Comparison of ENCODE assay signal across 16 cellular contexts in genomic region chr5:53360811-53361210, GRCh38.
A peak's percentile ranks its signal among the peaks of the same experiment; 100 is the strongest.
DNase-seq lines count a peak whose midpoint lies in the region; ATAC-seq and TF ChIP-seq lines count a peak whose summit lies in the region.
"Had no signal": no experiment of that assay in that cellular context is flagged by ENCODE, and none has a peak within 500 bp of the region (broad histone marks: within the 10 kb centered on the region; RNA-seq: fewer than 3 reads in every experiment).

No MANE protein-coding gene starts in this region.

- in situ Hi-C loops in astrocyte of the cerebellum (cut with HindIII; ENCODE audit: low sequenced_read_pairs) = no loop called here

- no peaks in the 10 kb centered on the region for H3K36me3 Mint-ChIP-seq in CD4-positive, alpha-beta T cell (ENCODE audit: low read depth)

- H3K27ac Mint-ChIP-seq in CD4-positive, alpha-beta T cell = no peak overlapping the region

- DNase-seq in AG04449 (ENCODE audit: low read depth, low spot score) = peak; percentile 51
- peak; percentile 54 for DNase-seq in HPDE6-E6E7 (ENCODE audit: extremely low spot score)
- DNase-seq in astrocyte of the cerebellum (ENCODE audit: low read depth) = peak; percentile 36
- DNase-seq in foreskin melanocyte = peak; percentile 83
- no peak for DNase-seq in NCI-H1930 (lab: John Stamatoyannopoulos, UW)
- DNase-seq in NCI-H1092 (lab: John Stamatoyannopoulos, UW) = no peak
- no peak for DNase-seq in CD4-positive, alpha-beta T cell
- DNase-seq: caudate nucleus, left cardiac atrium, NCI-H526 treated with DMSO at 0.1 percent for 48 hours, upper lobe of left lung had no signal

- H3K9me3 ChIP-seq in CD4-positive, alpha-beta T cell (ENCODE audit: control insufficient read depth, low read length) = no peaks in the 10 kb centered on the region
- H3K9me3 ChIP-seq: BLaER1 treated with 17β-estradiol and CSF1 and Interleukin-3, amounts not matched to agents 10 nM and 100 nM; esophagus muscularis mucosa; neutrophil; upper lobe of left lung had no signal

- intact Hi-C loops in CD4-positive, alpha-beta T cell (cut with DNase I, micrococcal nuclease) = no loop called here

- CTCF ChIA-PET in AG04449 (lab: Yijun Ruan, JAX) = no interaction called here
- CTCF ChIA-PET in CD4-positive, alpha-beta T cell (lab: Charles Lee) = no interaction called here

- no peak for ATAC-seq in HG03432 (IDR thresholded peaks at IDR 0.05; ENCODE audit: unreplicated experiment)
- ATAC-seq in CD4-positive, alpha-beta T cell (ENCODE audit: poor library complexity) = no peak

- no peaks in the 10 kb centered on the region for H3K4me1 Mint-ChIP-seq in CD4-positive, alpha-beta T cell (ENCODE audit: low read depth)

- H3K27me3 Mint-ChIP-seq in CD4-positive, alpha-beta T cell = peaks cover 13% of the 10 kb centered on the region

- no peaks in the 10 kb centered on the region for H3K9me3 Mint-ChIP-seq in CD4-positive, alpha-beta T cell

- TF ChIP-seq CTCF in AG04449 (IDR thresholded peaks at IDR 0.05; ENCODE audit: insufficient read depth, low read length, missing control alignments) (no peak), astrocyte of the cerebellum (IDR thresholded peaks at IDR 0.05; ENCODE audit: low read depth, low read length, missing control alignments) (no peak)
- no peak for TF ChIP-seq CTCF in CD4-positive, alpha-beta T cell (IDR thresholded peaks at IDR 0.05)

- H3K4me3 Mint-ChIP-seq in CD4-positive, alpha-beta T cell = no peak overlapping the region

- no peak overlapping the region for H3K4me3 ChIP-seq in AG04449 (ENCODE audit: low read depth, low read length)
- no peak overlapping the region for H3K4me3 ChIP-seq in astrocyte of the cerebellum (ENCODE audit: low read depth, low read length)
- H3K4me3 ChIP-seq: BLaER1 treated with 17β-estradiol and CSF1 and Interleukin-3, amounts not matched to agents 10 nM and 100 nM; esophagus muscularis mucosa; upper lobe of left lung had no signal

- POLR2A ChIA-PET in AG04449 (lab: Yijun Ruan, JAX) = no interaction called here
- POLR2A ChIA-PET in CD4-positive, alpha-beta T cell (lab: Charles Lee) = no interaction called here

- H3K27ac ChIP-seq in CD4-positive, alpha-beta T cell (ENCODE audit: low read depth, low read length) = no peak overlapping the region
- H3K27ac ChIP-seq: BLaER1 treated with 17β-estradiol and CSF1 and Interleukin-3, amounts not matched to agents 10 nM and 100 nM; HL-60; neutrophil; upper lobe of left lung had no signal

- H3K27me3 ChIP-seq in CD4-positive, alpha-beta T cell (ENCODE audit: control insufficient read depth, insufficient read depth, low read length) = no peaks in the 10 kb centered on the region
- H3K27me3 ChIP-seq: BLaER1 treated with 17β-estradiol and CSF1 and Interleukin-3, amounts not matched to agents 10 nM and 100 nM; esophagus muscularis mucosa; neutrophil; upper lobe of left lung had no signal

Comparison
In these comparisons a context has a peak if more than half of its experiments do, and no peak if none do; other contexts are left out.
1. DNase-seq: peak in AG04449 (single experiment), HPDE6-E6E7 (single experiment), astrocyte of the cerebellum (single experiment) and foreskin melanocyte (single experiment); none in NCI-H1930 (0 of 2), NCI-H1092 (single experiment) and CD4-positive, alpha-beta T cell (0 of 10).